ENCODE assay signal across 8 cellular contexts in the genomic region with DNA sequence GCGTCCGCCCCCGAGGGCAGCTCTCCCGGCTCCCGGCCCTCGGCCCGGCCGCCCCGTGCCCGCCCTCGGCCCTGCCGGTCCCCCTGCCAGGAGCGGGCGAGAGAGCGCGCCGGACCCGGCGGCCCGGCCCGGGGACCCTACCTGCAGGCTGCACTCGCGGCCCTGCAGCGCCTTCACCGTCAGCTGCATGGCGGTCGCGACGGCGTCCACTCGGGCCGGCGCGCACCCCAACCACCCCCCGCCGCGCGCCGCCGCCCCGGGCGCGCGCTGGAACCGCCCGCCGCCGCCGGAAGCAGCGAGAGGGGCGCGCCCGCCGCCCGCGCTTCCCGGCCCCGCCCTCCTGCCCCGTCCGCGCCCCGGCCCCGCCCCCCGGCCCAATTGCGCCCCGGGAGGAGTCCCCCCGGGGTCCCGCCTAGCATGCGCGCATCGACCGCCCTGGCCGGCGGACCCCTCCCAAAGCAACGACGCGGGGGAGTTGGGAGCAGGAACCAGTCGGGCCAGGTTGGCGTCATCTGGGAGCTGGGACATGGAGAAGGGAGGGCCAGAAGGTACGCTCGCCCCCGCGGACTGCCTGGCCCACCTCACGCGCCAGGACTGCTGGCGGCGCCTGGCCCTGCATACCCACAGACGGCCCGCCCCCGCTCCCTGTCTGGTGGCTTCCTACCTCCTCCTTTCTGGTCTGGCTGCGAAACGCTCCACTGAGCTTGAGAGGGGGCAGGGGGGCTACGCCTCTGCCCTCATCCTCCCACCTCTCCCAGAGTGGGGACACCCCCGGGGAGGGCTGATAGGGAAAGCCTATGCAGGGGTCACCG. TPM values are rescaled to one million over a fixed set of nuclear protein-coding genes. Genes with fewer than 3 reads are reported as not detected.
DNase-seq lines count a peak whose midpoint lies in the region; ATAC-seq and TF ChIP-seq lines count a peak whose summit lies in the region.

A gene (minus strand): TSS at position 220 of the 812 bp plus-strand sequence. CDS start 31 bp downstream, at position 189.

- ATAC-seq in HG02759 (IDR thresholded peaks at IDR 0.05; ENCODE audit: unreplicated experiment): peak; percentile 38
- peak; percentile 28 for ATAC-seq in PC-3
- ATAC-seq in activated T-helper 17 cell treated with anti-CD3 and anti-CD28 coated beads, Interleukin-2, amount 50 U/mL, for 72 hours (replicated peaks): peak; percentile 27
- peak; percentile 60 to 64 for ATAC-seq in natural killer cell treated with Interleukin-12 subunit alpha and Interleukin-12 subunit beta and Interleukin-15 and Interleukin-18, amount 100 ng/mL, for 72 hours
- no peak for ATAC-seq in HG03520 (IDR thresholded peaks at IDR 0.05; ENCODE audit: unreplicated experiment)

- H3K27me3 ChIP-seq in PC-3 (ENCODE audit: low read length) (no peaks in the 10 kb centered on the region), thyroid gland (no peaks in the 10 kb centered on the region)

- H3K4me3 Mint-ChIP-seq in Calu3 (ENCODE audit: low read depth, unreplicated experiment): peak within 1 kb of the TSS; percentile 68
- peak within 1 kb of the TSS; percentile 66 for H3K4me3 Mint-ChIP-seq in activated T-helper 17 cell treated with anti-CD3 and anti-CD28 coated beads, Interleukin-2, amount 50 U/mL, for 72 hours
- H3K4me3 Mint-ChIP-seq in natural killer cell treated with Interleukin-12 subunit alpha and Interleukin-12 subunit beta and Interleukin-15 and Interleukin-18, amount 100 ng/mL, for 72 hours: peak within 1 kb of the TSS; percentile 72

- TF ChIP-seq POLR2A in thyroid gland (IDR thresholded peaks at IDR 0.05): peak in 1 of 2 donors; percentile 67

- TF ChIP-seq CTCF in Calu3 (IDR thresholded peaks at IDR 0.05; ENCODE audit: unreplicated experiment): no peak
- TF ChIP-seq CTCF in PC-3 (conservative IDR thresholded peaks at IDR 0.05; ENCODE audit: low read depth, low read length): no peak
- TF ChIP-seq CTCF in fibroblast of mammary gland (conservative IDR thresholded peaks at IDR 0.05; ENCODE audit: control insufficient read depth, insufficient read depth, low read depth, low read length): no peak
- TF ChIP-seq CTCF in thyroid gland (IDR thresholded peaks at IDR 0.05): no peak

- H2AFZ ChIP-seq in PC-3 (ENCODE audit: low read length): peak within 1 kb of the TSS; percentile 73

- H3K9ac ChIP-seq in PC-3 (ENCODE audit: low read length): peak within 1 kb of the TSS; percentile 83

- H3K79me2 ChIP-seq in PC-3 (ENCODE audit: low read length): peaks cover 52% of the 10 kb centered on the region

- H3K27ac ChIP-seq in PC-3 (ENCODE audit: low read length): peak within 1 kb of the TSS; percentile 43
- H3K27ac ChIP-seq in thyroid gland: peak within 1 kb of the TSS; percentile 51 to 79 (median 68)

- H3K4me1 ChIP-seq in PC-3 (ENCODE audit: insufficient read depth, low read length) (peaks cover 34% of the 10 kb centered on the region), thyroid gland (peaks cover 0 to 13% of the 10 kb centered on the region in 2 donors)

- 0 to 14% methylated on average over 1 of the region's 95 CpGs for WGBS in thyroid gland, 2 donors

- CTCF ChIA-PET in Calu3 (lab: Charles Lee) (interaction anchor here (0.8 to 1.5 kb wide), 3 partner anchors 11 to 30 kb away, joined by 3 read pairs; no protein-coding TSS in a partner anchor), PC-3 (lab: Charles Lee) (no interaction called here)

- peak; percentile 78 for DNase-seq in Calu3
- peak; percentile 79 for DNase-seq in PC-3
- DNase-seq in fibroblast of mammary gland (ENCODE audit: low read depth): peak; percentile 36
- peak; percentile 75 for DNase-seq in natural killer cell treated with Interleukin-12 subunit alpha and Interleukin-12 subunit beta and Interleukin-15 and Interleukin-18, amount 100 ng/mL, for 72 hours (ENCODE audit: low spot score)
- peak; percentile 81 to 92 for DNase-seq in thyroid gland

- H3K36me3 Mint-ChIP-seq in Calu3 (ENCODE audit: insufficient read depth, unreplicated experiment): peaks cover 72% of the 10 kb centered on the region
- H3K36me3 Mint-ChIP-seq in activated T-helper 17 cell treated with anti-CD3 and anti-CD28 coated beads, Interleukin-2, amount 50 U/mL, for 72 hours (ENCODE audit: low read depth): peaks cover 35% of the 10 kb centered on the region
- no peaks in the 10 kb centered on the region for H3K36me3 Mint-ChIP-seq in natural killer cell treated with Interleukin-12 subunit alpha and Interleukin-12 subunit beta and Interleukin-15 and Interleukin-18, amount 100 ng/mL, for 72 hours

- H3K4me2 ChIP-seq in PC-3 (ENCODE audit: low read length): peak within 1 kb of the TSS; percentile 96

- no peaks in the 10 kb centered on the region for H3F3A ChIP-seq in PC-3 (ENCODE audit: low read length, unreplicated experiment)

- no peaks in the 10 kb centered on the region for H3K27me3 Mint-ChIP-seq in Calu3 (ENCODE audit: unreplicated experiment)
- no peaks in the 10 kb centered on the region for H3K27me3 Mint-ChIP-seq in activated T-helper 17 cell treated with anti-CD3 and anti-CD28 coated beads, Interleukin-2, amount 50 U/mL, for 72 hours
- H3K27me3 Mint-ChIP-seq in natural killer cell treated with Interleukin-12 subunit alpha and Interleukin-12 subunit beta and Interleukin-15 and Interleukin-18, amount 100 ng/mL, for 72 hours: peaks cover 0 to 5% of the 10 kb centered on the region in 2 donors

- H3K27ac Mint-ChIP-seq in Calu3 (ENCODE audit: unreplicated experiment): peak within 1 kb of the TSS; percentile 63
- no peak within 1 kb of the TSS for H3K27ac Mint-ChIP-seq in activated T-helper 17 cell treated with anti-CD3 and anti-CD28 coated beads, Interleukin-2, amount 50 U/mL, for 72 hours
- H3K27ac Mint-ChIP-seq in natural killer cell treated with Interleukin-12 subunit alpha and Interleukin-12 subunit beta and Interleukin-15 and Interleukin-18, amount 100 ng/mL, for 72 hours: peak within 1 kb of the TSS in 1 of 2 donors; percentile 37

- no peaks in the 10 kb centered on the region for H3K9me3 Mint-ChIP-seq in Calu3 (ENCODE audit: low read depth, unreplicated experiment)
- no peaks in the 10 kb centered on the region for H3K9me3 Mint-ChIP-seq in activated T-helper 17 cell treated with anti-CD3 and anti-CD28 coated beads, Interleukin-2, amount 50 U/mL, for 72 hours
- no peaks in the 10 kb centered on the region for H3K9me3 Mint-ChIP-seq in natural killer cell treated with Interleukin-12 subunit alpha and Interleukin-12 subunit beta and Interleukin-15 and Interleukin-18, amount 100 ng/mL, for 72 hours

- BruUV-seq in Calu3 (replicated peaks; lab: Mats Ljungman, UMichigan) (no TSS peak), PC-3 (replicated peaks; lab: Mats Ljungman, UMichigan) (no TSS peak)

- H3K4me3 ChIP-seq in PC-3 (ENCODE audit: low read length) (peak within 1 kb of the TSS; percentile 83), fibroblast of mammary gland (ENCODE audit: control insufficient read depth, low read depth, low read length) (peak within 1 kb of the TSS; percentile 49), thyroid gland (replicated peaks in 1 of 3) (peak within 1 kb of the TSS in 2 of 3 donors; percentile 17 to 51)

- peaks cover 11% of the 10 kb centered on the region for H3K4me1 Mint-ChIP-seq in Calu3 (ENCODE audit: low read depth, unreplicated experiment)
- H3K4me1 Mint-ChIP-seq in activated T-helper 17 cell treated with anti-CD3 and anti-CD28 coated beads, Interleukin-2, amount 50 U/mL, for 72 hours: peaks cover 8% of the 10 kb centered on the region
- peaks cover 10 to 14% of the 10 kb centered on the region in 2 donors for H3K4me1 Mint-ChIP-seq in natural killer cell treated with Interleukin-12 subunit alpha and Interleukin-12 subunit beta and Interleukin-15 and Interleukin-18, amount 100 ng/mL, for 72 hours (ENCODE audit: low read depth in 2 of 2)

- H3K36me3 ChIP-seq in PC-3 (ENCODE audit: low read depth, low read length) (peaks cover 15% of the 10 kb centered on the region), thyroid gland (no peaks in the 10 kb centered on the region)

- POLR2A ChIA-PET in PC-3 (lab: Charles Lee; ENCODE audit: unreplicated experiment): no interaction called here

- H3K9me2 ChIP-seq in PC-3 (replicated peaks; ENCODE audit: low read length): no peaks in the 10 kb centered on the region

- intact Hi-C loops in Calu3 (cut with micrococcal nuclease; ENCODE audit: unreplicated experiment): no loop called here
- intact Hi-C loops in PC-3 (cut with micrococcal nuclease): no loop called here
- intact Hi-C loops in thyroid gland (cut with DNase I): loop anchor here (5.0 kb wide), 1 partner anchor 49 kb away; a partner anchor contains a TSS

- no peaks in the 10 kb centered on the region for H4K20me1 ChIP-seq in PC-3 (ENCODE audit: low read length)

- H3K9me3 ChIP-seq in PC-3 (ENCODE audit: low read length) (no peaks in the 10 kb centered on the region), thyroid gland (no peaks in the 10 kb centered on the region)

RNA-seq across cellular contexts. Expression of the gene that starts here (rescaled TPM):
- total RNA-seq in Calu3 (2022): 37.6 and 41.3 TPM in 2 replicates
- total RNA-seq in PC-3 (2014; rRNA removed): 92.3 and 101 TPM in 2 replicates
- total RNA-seq in activated T-helper 17 cell treated with anti-CD3 and anti-CD28 coated beads, Interleukin-2, amount 50 U/mL, for 72 hours: 10 to 100 TPM; 37.2 to 53.4 TPM
- 10 to 100 TPM; 39.6 to 65.6 TPM for total RNA-seq in natural killer cell treated with Interleukin-12 subunit alpha and Interleukin-12 subunit beta and Interleukin-15 and Interleukin-18, amount 100 ng/mL, for 72 hours
- total RNA-seq in thyroid gland: 10 to 100 TPM; 32.9 to 63.4 (median 41.3) TPM

Comparison
In these comparisons a context has a peak if more than half of its experiments do, and no peak if none do; other contexts are left out.
1. DNase-seq: peak in every context shown above with its lines; median percentile 86 in thyroid gland; 79 in PC-3; 78 in Calu3; 75 in natural killer cell treated with Interleukin-12 subunit alpha and Interleukin-12 subunit beta and Interleukin-15 and Interleukin-18, amount 100 ng/mL, for 72 hours; 36 in fibroblast of mammary gland.